8 cellular contexts compared by ENCODE assay signal in genomic region chr17:82012482-82013295, GRCh38. TPM values are rescaled to one million over a fixed set of nuclear protein-coding genes. Genes with fewer than 3 reads are reported as not detected.
DNase-seq lines count a peak whose midpoint lies in the region; ATAC-seq and TF ChIP-seq lines count a peak whose summit lies in the region.

No MANE protein-coding gene starts in this region.

- ATAC-seq in left ventricle myocardium superior (peak; percentile 65), aorta (ENCODE audit: low FRiP score) (no peak)

- H3K4me3 ChIP-seq in sigmoid colon (peak overlapping the region in 1 of 4 donors; percentile 6), aorta (ENCODE audit: low read length in 2 of 2) (no peak overlapping the region)

- no peak for TF ChIP-seq POLR2A in sigmoid colon (IDR thresholded peaks at IDR 0.05)

- peak overlapping the region in 3 of 4 donors; percentile 87 to 90 (median 89) for H3K27ac ChIP-seq in sigmoid colon
- peak overlapping the region in 1 of 2 donors; percentile 8 for H3K27ac ChIP-seq in aorta (ENCODE audit: low read depth in 1 of 2, low read length in 2 of 2)

- H3K36me3 Mint-ChIP-seq in HFFc6 (ENCODE audit: low read depth) (no peaks in the 10 kb centered on the region), CD14-positive monocyte (peaks cover 2 to 17% of the 10 kb centered on the region in 2 donors)

- H3K4me1 Mint-ChIP-seq in HFFc6 (ENCODE audit: low read depth) (peaks cover 6% of the 10 kb centered on the region; the same call in 1 of the 2 replicates), CD14-positive monocyte (no peaks in the 10 kb centered on the region)

- H3K27me3 Mint-ChIP-seq in HFFc6 (ENCODE audit: insufficient read depth) (no peaks in the 10 kb centered on the region; the same call in 1 of the 2 replicates), CD14-positive monocyte (ENCODE audit: low read depth in 3 of 3) (peaks cover 0 to 2% (median 2%) of the 10 kb centered on the region in 3 donors)

- H3K4me1 ChIP-seq in sigmoid colon, result peaks cover 3 to 30% (median 26%) of the 10 kb centered on the region in 4 donors
- no peaks in the 10 kb centered on the region for H3K4me1 ChIP-seq in aorta (ENCODE audit: control insufficient read depth in 1 of 2, insufficient read depth in 2 of 2, low read length in 2 of 2)

- H3K4me3 Mint-ChIP-seq in HFFc6 (no peak overlapping the region; the same call in 1 of the 2 replicates), CD14-positive monocyte (no peak overlapping the region)

- no peak for TF ChIP-seq EP300 in sigmoid colon (IDR thresholded peaks at IDR 0.05)

- no peak for TF ChIP-seq CTCF in HFFc6 (IDR thresholded peaks at IDR 0.05)
- TF ChIP-seq CTCF in sigmoid colon (IDR thresholded peaks at IDR 0.05), result no peak
- no peak for TF ChIP-seq CTCF in CD14-positive monocyte (IDR thresholded peaks at IDR 0.05)

- H3K9me3 Mint-ChIP-seq in HFFc6 (no peaks in the 10 kb centered on the region), CD14-positive monocyte (no peaks in the 10 kb centered on the region)

- H3K27ac Mint-ChIP-seq in HFFc6, result peak overlapping the region; percentile 72; the same call in 1 of the 2 replicates
- H3K27ac Mint-ChIP-seq in CD14-positive monocyte, result peak overlapping the region in 1 of 7 donors; percentile 63

- H3K36me3 ChIP-seq in sigmoid colon, result peaks cover 0 to 12% (median 0%) of the 10 kb centered on the region in 4 donors
- no peaks in the 10 kb centered on the region for H3K36me3 ChIP-seq in aorta (ENCODE audit: control insufficient read depth in 1 of 2, insufficient read depth in 2 of 2, low read length in 1 of 2)

- peak; percentile 30 for DNase-seq in HFFc6
- DNase-seq in RPMI7951 (ENCODE audit: low read depth), result peak; percentile 53
- peak; percentile 74 for DNase-seq in left ventricle myocardium superior
- DNase-seq in sigmoid colon, result no peak
- DNase-seq in CD14-positive monocyte (ENCODE audit: low spot score), result no peak
- no peak for DNase-seq in aorta
- DNase-seq in Ammon's horn (ENCODE audit: low spot score), result no peak
- DNase-seq in SKM-1 treated with dmso at 0.1 percent for 144 hours (lab: John Stamatoyannopoulos, UW; ENCODE audit: unreplicated experiment), result no peak

- intact Hi-C loops in left ventricle myocardium superior (cut with micrococcal nuclease) (no loop called here), sigmoid colon (cut with DNase I) (no loop called here), CD14-positive monocyte (cut with micrococcal nuclease) (no loop called here), aorta (cut with DNase I) (no loop called here)

- H3K9me3 ChIP-seq in sigmoid colon (no peaks in the 10 kb centered on the region), aorta (ENCODE audit: control insufficient read depth, low read length) (no peaks in the 10 kb centered on the region)

- no peaks in the 10 kb centered on the region for H3K27me3 ChIP-seq in sigmoid colon
- H3K27me3 ChIP-seq in aorta (ENCODE audit: control insufficient read depth in 1 of 2, insufficient read depth in 2 of 2, low read length in 1 of 2), result no peaks in the 10 kb centered on the region

- 84 to 92% methylated on average over 26 of the region's 26 CpGs for WGBS in sigmoid colon, 2 donors
- 70 to 78% methylated on average over 21 to 26 of the region's 26 CpGs for WGBS in aorta, 2 donors

RNA-seq across cellular contexts. Expression of gene CENPX, which starts 10.0 kb away (rescaled TPM):
- total RNA-seq in HFFc6 (2021; fragmentation: NEBNext Ultra II Directional; extraction: Animal tissue kit (Norgen Biotek cat#: 25700)), result 10 to 100 TPM; 60.6 to 83.9 (median 73.3) TPM
- 119 and 144 TPM in 2 replicates for total RNA-seq in RPMI7951 (2014; rRNA removed; shearing (Covaris generic))
- total RNA-seq in left ventricle myocardium superior, result 27.0 TPM
- total RNA-seq in sigmoid colon, result 100 to 1,000 TPM in 3 of 4 donors, 10 to 100 TPM in 1; 78.4 to 164 (median 124) TPM
- polyA plus RNA-seq in sigmoid colon, result 100 to 1,000 TPM; 249 to 273 (median 258) TPM
- 10 to 100 TPM; 47.7 to 57.0 TPM for polyA plus RNA-seq in CD14-positive monocyte
- total RNA-seq in aorta, result 10 to 100 TPM; 31.0 to 33.2 TPM
- 100 to 1,000 TPM; 109 TPM for polyA plus RNA-seq in aorta

RNA-seq across cellular contexts. Expression of gene LRRC45, which starts 10.4 kb away (rescaled TPM):
- total RNA-seq in HFFc6 (2021; fragmentation: NEBNext Ultra II Directional; extraction: Animal tissue kit (Norgen Biotek cat#: 25700)), result 10 to 100 TPM in 3 of 6 experiments, 1 to 10 TPM in 3; 6.8 to 10.5 (median 10.0) TPM
- total RNA-seq in RPMI7951 (2014; rRNA removed; shearing (Covaris generic)), result 8.1 and 17.6 TPM in 2 replicates
- total RNA-seq in left ventricle myocardium superior (6.3 TPM), sigmoid colon (1 to 10 TPM; 5.3 to 8.8 (median 6.9) TPM), aorta (1 to 10 TPM; 4.3 to 10.0 TPM)
- polyA plus RNA-seq in sigmoid colon (10 to 100 TPM in 1 of 3 donors, 1 to 10 TPM in 2; 6.6 to 28.6 (median 6.7) TPM), CD14-positive monocyte (1 to 10 TPM; 2.6 to 3.4 TPM), aorta (10 to 100 TPM in 1 of 2 donors, 1 to 10 TPM in 1; 3.1 to 20.1 TPM)

RNA-seq across cellular contexts. Expression of gene RAC3, which starts 18.8 kb away (rescaled TPM):
- total RNA-seq in HFFc6 (2021; fragmentation: NEBNext Ultra II Directional; extraction: Animal tissue kit (Norgen Biotek cat#: 25700)), result 1 to 10 TPM; 4.3 to 8.5 (median 5.6) TPM
- total RNA-seq in RPMI7951 (2014; rRNA removed; shearing (Covaris generic)), result 10.7 and 13.1 TPM in 2 replicates
- 1.8 TPM for total RNA-seq in left ventricle myocardium superior
- total RNA-seq in sigmoid colon, result 1 to 10 TPM in 3 of 4 donors, under 1 TPM in 1; 0.99 to 6.1 (median 2.8) TPM
- 10 to 100 TPM in 1 of 3 donors, 1 to 10 TPM in 1, under 1 TPM in 1; 0.60 to 11.8 (median 2.8) TPM for polyA plus RNA-seq in sigmoid colon
- not detected for polyA plus RNA-seq in CD14-positive monocyte
- total RNA-seq in aorta, result under 1 TPM in 1 of 2 donors, not detected in 1; 0.57 TPM
- 1 to 10 TPM in 1 of 2 donors, under 1 TPM in 1; 0.63 to 2.8 TPM for polyA plus RNA-seq in aorta

RNA-seq across cellular contexts. Expression of gene DCXR, which starts 24.8 kb away (rescaled TPM):
- 100 to 1,000 TPM in 1 of 6 experiments, 10 to 100 TPM in 5; 73.4 to 100 (median 84.8) TPM for total RNA-seq in HFFc6 (2021; fragmentation: NEBNext Ultra II Directional; extraction: Animal tissue kit (Norgen Biotek cat#: 25700))
- total RNA-seq in RPMI7951 (2014; rRNA removed; shearing (Covaris generic)), result 82.2 and 86.2 TPM in 2 replicates
- 177 TPM for total RNA-seq in left ventricle myocardium superior
- total RNA-seq in sigmoid colon, result 10 to 100 TPM; 44.3 to 94.8 (median 86.3) TPM
- 100 to 1,000 TPM; 130 to 163 (median 147) TPM for polyA plus RNA-seq in sigmoid colon
- polyA plus RNA-seq in CD14-positive monocyte, result 10 to 100 TPM; 88.8 to 90.3 TPM
- 10 to 100 TPM; 34.9 to 62.2 TPM for total RNA-seq in aorta
- polyA plus RNA-seq in aorta, result 10 to 100 TPM; 80.1 to 81.0 TPM

RNA-seq across cellular contexts. Expression of gene ASPSCR1, which starts 35.3 kb away (rescaled TPM):
- 10 to 100 TPM; 26.6 to 36.8 (median 34.7) TPM for total RNA-seq in HFFc6 (2021; fragmentation: NEBNext Ultra II Directional; extraction: Animal tissue kit (Norgen Biotek cat#: 25700))
- 18.1 and 18.5 TPM in 2 replicates for total RNA-seq in RPMI7951 (2014; rRNA removed; shearing (Covaris generic))
- total RNA-seq in left ventricle myocardium superior (25.4 TPM), sigmoid colon (10 to 100 TPM in 3 of 4 donors, 1 to 10 TPM in 1; 9.3 to 27.7 (median 19.3) TPM), aorta (10 to 100 TPM; 30.3 to 30.5 TPM)
- polyA plus RNA-seq in sigmoid colon (10 to 100 TPM; 23.4 to 35.9 (median 25.8) TPM), CD14-positive monocyte (10 to 100 TPM; 25.5 to 25.6 TPM), aorta (100 to 1,000 TPM in 1 of 2 donors, 10 to 100 TPM in 1; 15.0 to 108 TPM)

Comparison
In these comparisons a context has a peak if more than half of its experiments do, and no peak if none do; other contexts are left out.
1. DNase-seq: peak in HFFc6 (single experiment), RPMI7951 (single experiment) and left ventricle myocardium superior (single experiment); none in sigmoid colon (single experiment), CD14-positive monocyte (single experiment), aorta (0 of 2), Ammon's horn (single experiment) and SKM-1 treated with dmso at 0.1 percent for 144 hours (single experiment).